8 cellular contexts compared by ENCODE assay signal in genomic region chr15:74725241-74725774, GRCh38. TPM values are rescaled to one million over a fixed set of nuclear protein-coding genes. Genes with fewer than 3 reads are reported as not detected.
DNase-seq lines count a peak whose midpoint lies in the region; FAIRE-seq and TF ChIP-seq lines count a peak whose summit lies in the region.

Gene CYP1A1, minus strand, starts transcription at chr15:74725528. Its CDS starts 2,431 bp downstream, at chr15:74723097.

- H3K27ac ChIP-seq in RWPE1 (peak within 1 kb of the TSS; percentile 57), keratinocyte (ENCODE audit: control insufficient read depth, insufficient read depth, low read length) (no peak within 1 kb of the TSS)

- peak; percentile 41 for FAIRE-seq in keratinocyte (lab: Jason Lieb, UNC)

- in situ Hi-C loops in astrocyte of the spinal cord (cut with HindIII; ENCODE audit: low sequenced_read_pairs), result no loop called here

- no peaks in the 10 kb centered on the region for H3K9me3 ChIP-seq in keratinocyte (ENCODE audit: control insufficient read depth, low read depth, low read length)

- H3K27me3 ChIP-seq in keratinocyte (ENCODE audit: control insufficient read depth, extremely low read depth, insufficient read depth, low read length), result peaks cover 11% of the 10 kb centered on the region

- H4K20me1 ChIP-seq in keratinocyte (ENCODE audit: control insufficient read depth, extremely low read depth, insufficient read depth, low read length), result no peaks in the 10 kb centered on the region

- dilution Hi-C loops in keratinocyte (cut with MboI; ENCODE audit: extremely low pct_ligation_motif_present, low sequenced_read_pairs), result no loop called here

- DNase-seq in DMS79 treated with DMSO at 0.1 percent for 48 hours (lab: John Stamatoyannopoulos, UW), result peak; percentile 2
- no peak for DNase-seq in DMS79 (lab: John Stamatoyannopoulos, UW)
- DNase-seq in RWPE1 (ENCODE audit: low spot score), result peak; percentile 27
- no peak for DNase-seq in astrocyte of the spinal cord (ENCODE audit: low read depth, low spot score)
- no peak for DNase-seq in keratinocyte (ENCODE audit: low read depth, low spot score)
- DNase-seq in stimulated activated CD4-positive, alpha-beta T cell treated with anti-CD3 and anti-CD28 coated beads, Interleukin-1b, Interleukin-23, amount 100 ng/mL, for 48 hours, result peak; percentile 22
- DNase-seq in epidermal melanocyte (ENCODE audit: insufficient read length, low spot score), result no peak
- DNase-seq in EL, result no peak

- peak within 1 kb of the TSS; percentile 34 for H3K4me3 ChIP-seq in astrocyte of the spinal cord (ENCODE audit: low read depth, low read length)
- peak within 1 kb of the TSS; percentile 44 to 64 (median 64) for H3K4me3 ChIP-seq in keratinocyte (ENCODE audit: control insufficient read depth in 2 of 3, extremely low read depth in 1 of 3, insufficient read depth in 2 of 3, low read depth in 1 of 3, low read length in 3 of 3)

- POLR2A ChIA-PET in RWPE1 (lab: Yijun Ruan, JAX; ENCODE audit: low non-redundant PET), result no interaction called here

- peaks cover 5% of the 10 kb centered on the region for H3K4me1 ChIP-seq in keratinocyte (ENCODE audit: control insufficient read depth, extremely low read depth, insufficient read depth, low read length)

- H3K36me3 ChIP-seq in keratinocyte (ENCODE audit: control insufficient read depth in 2 of 2, extremely low read depth in 1 of 2, insufficient read depth in 2 of 2, low read length in 2 of 2), result no peaks in the 10 kb centered on the region

- TF ChIP-seq CTCF in RWPE1 (conservative IDR thresholded peaks at IDR 0.05; ENCODE audit: low read depth) (no peak), astrocyte of the spinal cord (IDR thresholded peaks at IDR 0.05; ENCODE audit: low read depth, low read length) (no peak), keratinocyte (optimal IDR thresholded peaks at IDR 0.05 in 1 of 3, IDR thresholded peaks at IDR 0.05 in 1 of 3, conservative IDR thresholded peaks at IDR 0.05 in 1 of 3; ENCODE audit: extremely low read depth in 1 of 3, insufficient read depth in 2 of 3, low read length in 3 of 3) (no peak)

- H2AFZ ChIP-seq in keratinocyte (ENCODE audit: control insufficient read depth, low read length), result peak within 1 kb of the TSS; percentile 75

- peak within 1 kb of the TSS; percentile 72 for H3K9ac ChIP-seq in keratinocyte (ENCODE audit: control insufficient read depth, extremely low read depth, insufficient read depth, low read length)

- CTCF ChIA-PET in RWPE1 (lab: Yijun Ruan, JAX), result interaction anchor here (0.6 to 2.0 kb wide), 3 partner anchors 43 to 467 kb away, joined by 4 to 11 read pairs (median 4); no protein-coding TSS in a partner anchor

- H3K79me2 ChIP-seq in keratinocyte (ENCODE audit: control insufficient read depth, insufficient read depth, low read length), result no peaks in the 10 kb centered on the region

- H3K9me1 ChIP-seq in keratinocyte (ENCODE audit: control insufficient read depth, extremely low read depth, insufficient read depth, low read length), result no peaks in the 10 kb centered on the region

- peak within 1 kb of the TSS; percentile 94 for H3K4me2 ChIP-seq in keratinocyte (ENCODE audit: control insufficient read depth, extremely low read depth, insufficient read depth, low read depth, low read length)

RNA-seq across cellular contexts. Expression of gene CYP1A1, which starts in this region (rescaled TPM):
- polyA plus RNA-seq in keratinocyte, result 3.1 to 23.4 TPM (median 4.8 TPM) in 3 replicates
- 4.3 TPM for polyA plus RNA-seq in keratinocyte (2011; ENCODE audit: low read depth)
- polyA plus RNA-seq in keratinocyte (2011; cell fraction: cytosol; rRNA removed), result 5.8 and 7.4 TPM in 2 replicates
- polyA plus RNA-seq in keratinocyte (2011; cell fraction: nucleus; rRNA removed), result 19.8 and 26.2 TPM in 2 replicates
- 2.6 and 8.5 TPM in 2 replicates for polyA plus RNA-seq in keratinocyte (2012; ENCODE audit: low replicate concordance)
- polyA minus RNA-seq in keratinocyte, result 3.5 to 18.4 TPM (median 10.9 TPM) in 3 replicates
- polyA minus RNA-seq in keratinocyte (2011; cell fraction: cytosol; rRNA and poly(A)+ RNA removed), result 8.1 TPM
- polyA minus RNA-seq in keratinocyte (2011; cell fraction: nucleus; rRNA and poly(A)+ RNA removed), result 10.4 and 11.4 TPM in 2 replicates

Comparison
In these comparisons a context has a peak if more than half of its experiments do, and no peak if none do; other contexts are left out.
1. DNase-seq: peak in DMS79 treated with DMSO at 0.1 percent for 48 hours (single experiment), RWPE1 (single experiment) and stimulated activated CD4-positive, alpha-beta T cell treated with anti-CD3 and anti-CD28 coated beads, Interleukin-1b, Interleukin-23, amount 100 ng/mL, for 48 hours (single experiment); none in DMS79 (single experiment), astrocyte of the spinal cord (single experiment), keratinocyte (single experiment), epidermal melanocyte (single experiment) and EL (single experiment).